9 cellular contexts compared by ENCODE assay signal in the genomic region with DNA sequence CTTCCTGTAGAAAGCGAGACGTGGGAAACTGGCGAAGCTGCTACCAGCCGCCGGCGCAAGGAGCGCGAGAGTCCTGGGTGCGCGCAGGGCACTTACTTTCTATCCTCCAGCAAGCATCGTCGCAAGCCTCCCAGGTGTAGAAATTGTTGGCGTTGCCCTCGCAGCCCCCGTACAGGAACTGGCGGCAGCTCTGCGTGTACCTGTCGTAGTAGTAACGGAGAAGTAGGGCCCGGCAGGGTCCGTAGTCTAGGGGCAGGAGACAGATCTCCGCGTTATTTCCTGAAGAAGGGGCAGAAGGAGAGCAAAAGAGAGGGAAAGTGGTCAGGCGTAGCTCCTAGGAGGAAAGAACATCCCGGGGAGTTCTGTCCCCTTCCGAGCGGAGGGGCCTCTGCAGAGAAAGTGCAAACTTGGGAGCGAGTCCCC. TPM values are rescaled to one million over a fixed set of nuclear protein-coding genes. Genes with fewer than 3 reads are reported as not detected.
DNase-seq lines count a peak whose midpoint lies in the region; ATAC-seq and TF ChIP-seq lines count a peak whose summit lies in the region.
"Had no signal": no experiment of that assay in that cellular context is flagged by ENCODE, and none has a peak within 500 bp of the region (broad histone marks: within the 10 kb centered on the region; RNA-seq: fewer than 3 reads in every experiment).

No MANE protein-coding gene starts in this region.

- TF ChIP-seq POLR2A in Peyer's patch (IDR thresholded peaks at IDR 0.05) (no peak), erythroblast (IDR thresholded peaks at IDR 0.05; ENCODE audit: low read length) (no peak)

- peak overlapping the region; percentile 16 to 51 (median 42) for H3K4me3 ChIP-seq in Peyer's patch

- intact Hi-C loops in natural killer cell (cut with micrococcal nuclease): no loop called here

- TF ChIP-seq CTCF in HFFc6 (IDR thresholded peaks at IDR 0.05) (no peak), Peyer's patch (IDR thresholded peaks at IDR 0.05) (no peak), natural killer cell (IDR thresholded peaks at IDR 0.05) (no peak)

- H3K4me3 Mint-ChIP-seq in HFFc6: peak overlapping the region; percentile 93
- H3K4me3 Mint-ChIP-seq in natural killer cell: peak overlapping the region; percentile 77

- H3K27me3 Mint-ChIP-seq in HFFc6 (ENCODE audit: insufficient read depth) (peaks cover 7% of the 10 kb centered on the region), natural killer cell (ENCODE audit: low read depth in 2 of 2) (peaks cover 42 to 84% of the 10 kb centered on the region in 2 donors)

- ATAC-seq in natural killer cell (no peak), HG03520 (IDR thresholded peaks at IDR 0.05; ENCODE audit: unreplicated experiment) (no peak)

- peak; percentile 8 for DNase-seq in NCI-H2029 (lab: John Stamatoyannopoulos, UW)
- DNase-seq in NCI-H2029 treated with DMSO at 0.1 percent for 48 hours (lab: John Stamatoyannopoulos, UW): no peak
- DNase-seq in HFFc6: no peak
- DNase-seq in Peyer's patch: no peak
- peak; percentile 2 to 3 for DNase-seq in erythroblast (lab: John Stamatoyannopoulos, UW)
- DNase-seq in natural killer cell: no peak
- no peak for DNase-seq in 8988T

- no peaks in the 10 kb centered on the region for H3K27me3 ChIP-seq in Peyer's patch

- no peaks in the 10 kb centered on the region for H3K9me3 Mint-ChIP-seq in HFFc6
- no peaks in the 10 kb centered on the region for H3K9me3 Mint-ChIP-seq in natural killer cell

- no peaks in the 10 kb centered on the region for H3K9me3 ChIP-seq in Peyer's patch

- H3K27ac ChIP-seq in Peyer's patch: no peak overlapping the region
- H3K27ac ChIP-seq: C4-2B had no signal

- peaks cover 0 to 8% (median 0%) of the 10 kb centered on the region in 4 donors for H3K4me1 ChIP-seq in Peyer's patch

- H3K4me1 Mint-ChIP-seq in HFFc6 (ENCODE audit: low read depth) (peaks cover 48% of the 10 kb centered on the region), natural killer cell (peaks cover 9 to 10% of the 10 kb centered on the region in 2 donors)

- H3K36me3 Mint-ChIP-seq in HFFc6 (ENCODE audit: low read depth) (no peaks in the 10 kb centered on the region), natural killer cell (peaks cover 6% of the 10 kb centered on the region)

- H3K27ac Mint-ChIP-seq in HFFc6: peak overlapping the region; percentile 68
- H3K27ac Mint-ChIP-seq in natural killer cell: no peak overlapping the region

- no peaks in the 10 kb centered on the region for H3K36me3 ChIP-seq in Peyer's patch

RNA-seq across cellular contexts. Expression of gene TFPI2, which starts 0.5 kb away (rescaled TPM):
- 10 to 100 TPM; 38.2 to 80.3 (median 54.5) TPM for total RNA-seq in HFFc6 (2021; fragmentation: NEBNext Ultra II Directional; extraction: Animal tissue kit (Norgen Biotek cat#: 25700))
- total RNA-seq in Peyer's patch (1 to 10 TPM in 1 of 4 donors, under 1 TPM in 1, not detected in 2; 0.40 to 1.4 TPM), natural killer cell (not detected)

RNA-seq across cellular contexts. Expression of gene GNGT1, which starts 16.3 kb away (rescaled TPM):
- not detected for total RNA-seq in HFFc6 (2021; fragmentation: NEBNext Ultra II Directional; extraction: Animal tissue kit (Norgen Biotek cat#: 25700))
- total RNA-seq in Peyer's patch (not detected), natural killer cell (not detected)

RNA-seq across cellular contexts. Expression of gene GNG11, which starts 31.5 kb away (rescaled TPM):
- total RNA-seq in HFFc6 (2021; fragmentation: NEBNext Ultra II Directional; extraction: Animal tissue kit (Norgen Biotek cat#: 25700)): 10 to 100 TPM; 26.0 to 31.4 (median 28.1) TPM
- total RNA-seq in Peyer's patch (10 to 100 TPM in 1 of 4 donors, 1 to 10 TPM in 3; 2.9 to 32.2 (median 5.6) TPM), natural killer cell (1 to 10 TPM in 2 of 3 donors, under 1 TPM in 1; 0.57 to 4.0 (median 1.5) TPM)

Comparison
In these comparisons a context has a peak if more than half of its experiments do, and no peak if none do; other contexts are left out.
1. DNase-seq: peak in NCI-H2029 (single experiment) and erythroblast (2 of 2); none in NCI-H2029 treated with DMSO at 0.1 percent for 48 hours (single experiment), HFFc6 (single experiment), Peyer's patch (0 of 3), natural killer cell (single experiment) and 8988T (single experiment).
2. RNA of gene TFPI2, which starts 0.5 kb away (total RNA-seq): 38.2 to 80.3 TPM in HFFc6; 0.40 to 1.4 TPM in Peyer's patch and not detected in natural killer cell; every median in the first group is over 10 times any median in the second.